14 cellular contexts compared by ENCODE assay signal in genomic region chr6:113650610-113650979, GRCh38.
"Had no signal": no experiment of that assay in that cellular context is flagged by ENCODE, and none has a peak within 500 bp of the region (broad histone marks: within the 10 kb centered on the region; RNA-seq: fewer than 3 reads in every experiment).

No MANE protein-coding gene starts in this region.

- H3K27me3 ChIP-seq: colonic mucosa had no signal

- H3K9me3 Mint-ChIP-seq: activated CD4-positive, alpha-beta T cell treated with anti-CD3 and anti-CD28 coated beads, Interleukin-2, amount 10 ng/mL, durations not matched to agents 7 days and 5 days; stimulated activated naive CD8-positive, alpha-beta T cell treated with anti-CD3 and anti-CD28 coated beads, Interleukin-15, amount 100 ng/mL, for 72 hours; T-cell had no signal

- H3K4me3 Mint-ChIP-seq: activated CD4-positive, alpha-beta T cell treated with anti-CD3 and anti-CD28 coated beads, Interleukin-2, amount 10 ng/mL, durations not matched to agents 7 days and 5 days; immature natural killer cell; naive thymus-derived CD8-positive, alpha-beta T cell; stimulated activated naive CD8-positive, alpha-beta T cell treated with anti-CD3 and anti-CD28 coated beads, Interleukin-15, amount 100 ng/mL, for 72 hours; T-cell had no signal

- H3K36me3 ChIP-seq: colonic mucosa, thoracic aorta had no signal

- H3K27ac ChIP-seq: thoracic aorta had no signal

- H3K27ac Mint-ChIP-seq: activated CD4-positive, alpha-beta T cell treated with anti-CD3 and anti-CD28 coated beads, Interleukin-2, amount 10 ng/mL, durations not matched to agents 7 days and 5 days; immature natural killer cell; stimulated activated naive CD8-positive, alpha-beta T cell treated with anti-CD3 and anti-CD28 coated beads, Interleukin-15, amount 100 ng/mL, for 72 hours; T-cell had no signal

- H3K27me3 Mint-ChIP-seq: activated CD4-positive, alpha-beta T cell treated with anti-CD3 and anti-CD28 coated beads, Interleukin-2, amount 10 ng/mL, durations not matched to agents 7 days and 5 days had no signal

- H3K36me3 Mint-ChIP-seq: immature natural killer cell; naive thymus-derived CD8-positive, alpha-beta T cell; T-cell had no signal

- DNase-seq: activated CD4-positive, alpha-beta T cell treated with anti-CD3 and anti-CD28 coated beads, Interleukin-2, amount 10 ng/mL, durations not matched to agents 7 days and 5 days; activated CD8-positive, alpha-beta memory T cell treated with anti-CD3 and anti-CD28 coated beads for 24 hours; activated naive CD4-positive, alpha-beta T cell treated with Interleukin-2 at 50 U/mL for 16 hours; colonic mucosa; effector memory CD4-positive, alpha-beta T cell; immature natural killer cell; naive thymus-derived CD8-positive, alpha-beta T cell; psoas muscle; stimulated activated CD4-positive, alpha-beta T cell treated with anti-CD3 and anti-CD28 coated beads, Interleukin-2, amount 100 ng/mL, for 48 hours; stimulated activated naive CD8-positive, alpha-beta T cell treated with anti-CD3 and anti-CD28 coated beads, Interleukin-15, amount 100 ng/mL, for 72 hours; T-cell had no signal

- H3K4me3 ChIP-seq: colonic mucosa, mucosa of descending colon, psoas muscle, thoracic aorta had no signal

- H3K9me3 ChIP-seq: colonic mucosa, mucosa of descending colon, psoas muscle, thoracic aorta had no signal

- H3K4me1 ChIP-seq: colonic mucosa had no signal

- ATAC-seq: left colon; naive thymus-derived CD8-positive, alpha-beta T cell; stimulated activated naive CD8-positive, alpha-beta T cell treated with anti-CD3 and anti-CD28 coated beads, Interleukin-15, amount 100 ng/mL, for 72 hours; T-cell had no signal

- H3K4me1 Mint-ChIP-seq: activated CD4-positive, alpha-beta T cell treated with anti-CD3 and anti-CD28 coated beads, Interleukin-2, amount 10 ng/mL, durations not matched to agents 7 days and 5 days; immature natural killer cell; stimulated activated naive CD8-positive, alpha-beta T cell treated with anti-CD3 and anti-CD28 coated beads, Interleukin-15, amount 100 ng/mL, for 72 hours; T-cell had no signal
